Comparison of ENCODE assay signal across 15 cellular contexts in genomic region chr1:207000641-207001291, GRCh38. TPM values are rescaled to one million over a fixed set of nuclear protein-coding genes. Genes with fewer than 3 reads are reported as not detected.
DNase-seq lines count a peak whose midpoint lies in the region; ATAC-seq and TF ChIP-seq lines count a peak whose summit lies in the region.
"Had no signal": no experiment of that assay in that cellular context is flagged by ENCODE, and none has a peak within 500 bp of the region (broad histone marks: within the 10 kb centered on the region; RNA-seq: fewer than 3 reads in every experiment).

No MANE protein-coding gene starts in this region.

- H3K9me3 ChIP-seq in hepatocyte (ENCODE audit: low read depth) = no peaks in the 10 kb centered on the region
- H3K9me3 ChIP-seq: BLaER1 had no signal

- H3K9me2 ChIP-seq in hepatocyte (replicated peaks; ENCODE audit: insufficient read depth) = no peaks in the 10 kb centered on the region

- H3K79me2 ChIP-seq in hepatocyte = no peaks in the 10 kb centered on the region

- DNase-seq in HT-29 (ENCODE audit: low spot score) = peak; percentile 76
- DNase-seq in hepatocyte (ENCODE audit: low spot score) = no peak
- no peak for DNase-seq in mucosa of gallbladder (ENCODE audit: low spot score)
- DNase-seq in OCI-M1 (lab: John Stamatoyannopoulos, UW) = no peak
- DNase-seq in ureter (ENCODE audit: low spot score) = no peak
- DNase-seq: AML-193; CD4-positive, CD25-positive, alpha-beta regulatory T cell; DMS153; GF-D8; GM23248 had no signal

- no peaks in the 10 kb centered on the region for H4K20me1 ChIP-seq in hepatocyte (ENCODE audit: insufficient read depth, poor library complexity, severe bottlenecking)
- H4K20me1 ChIP-seq: BLaER1 had no signal

- H3K27ac ChIP-seq in VCaP (peak overlapping the region; percentile 14; the same call in 1 of the 2 replicates), hepatocyte (peak overlapping the region; percentile 4)
- H3K27ac ChIP-seq: BLaER1, GM23248 had no signal

- no peaks in the 10 kb centered on the region for H3K27me3 ChIP-seq in hepatocyte
- H3K27me3 ChIP-seq: BLaER1 had no signal

- no peaks in the 10 kb centered on the region for H3K36me3 ChIP-seq in hepatocyte (replicated peaks; ENCODE audit: insufficient read depth, low read depth)
- H3K36me3 ChIP-seq: BLaER1 had no signal

- no peak overlapping the region for H2AFZ ChIP-seq in hepatocyte
- H2AFZ ChIP-seq: GM23248 had no signal

- no peak overlapping the region for H3K4me2 ChIP-seq in hepatocyte
- H3K4me2 ChIP-seq: BLaER1 had no signal

- no peak for ATAC-seq in HG03025 (IDR thresholded peaks at IDR 0.05; ENCODE audit: low FRiP score, unreplicated experiment)
- ATAC-seq: HCT116, HepG2 had no signal

- H3K4me1 ChIP-seq in hepatocyte (ENCODE audit: insufficient read depth) = peaks cover 6% of the 10 kb centered on the region
- H3K4me1 ChIP-seq: BLaER1 had no signal

- TF ChIP-seq CTCF in VCaP (conservative IDR thresholded peaks at IDR 0.05) (no peak), hepatocyte (IDR thresholded peaks at IDR 0.05; ENCODE audit: poor library complexity) (no peak)

- no peak overlapping the region for H3K4me3 ChIP-seq in hepatocyte
- H3K4me3 ChIP-seq: BLaER1, GM23248 had no signal

- WGBS in hepatocyte (ENCODE audit: low lambda C conversion rate, missing lambda C conversion rate) = 77% methylated on average over 5 of the region's 5 CpGs

RNA-seq across cellular contexts. Expression of gene FCAMR, which starts 30.5 kb away (rescaled TPM):
- total RNA-seq in HT-29 (2014; rRNA removed; shearing (Covaris generic)) = 0.03 and 0.18 TPM in 2 replicates
- 0.52 and 0.70 TPM in 2 replicates for total RNA-seq in hepatocyte
- polyA plus RNA-seq in hepatocyte = 0.52 TPM in 1 of 2 replicates, not detected in the other
- 0.46 TPM for total RNA-seq in mucosa of gallbladder
- total RNA-seq in ureter = not detected
- total RNA-seq: CD4-positive, CD25-positive, alpha-beta regulatory T cell; GM23248; HepG2 had no signal
- polyA plus RNA-seq: CD4-positive, CD25-positive, alpha-beta regulatory T cell; GM23248; HepG2 had no signal

RNA-seq across cellular contexts. Expression of gene C1orf116, which starts 31.8 kb away (rescaled TPM):
- total RNA-seq in HT-29 (2014; rRNA removed; shearing (Covaris generic)) = 45.7 and 47.1 TPM in 2 replicates
- total RNA-seq in hepatocyte (16.7 and 18.3 TPM in 2 replicates), mucosa of gallbladder (45.1 TPM), ureter (45.7 TPM)
- polyA plus RNA-seq in hepatocyte = 15.7 and 18.7 TPM in 2 replicates
- total RNA-seq: GM23248 had no signal
- polyA plus RNA-seq: CD4-positive, CD25-positive, alpha-beta regulatory T cell; GM23248 had no signal

RNA-seq across cellular contexts. Expression of gene YOD1, which starts 50.2 kb away (rescaled TPM):
- 14.3 and 16.2 TPM in 2 replicates for total RNA-seq in HT-29 (2014; rRNA removed; shearing (Covaris generic))
- total RNA-seq in hepatocyte = 25.7 and 25.8 TPM in 2 replicates
- polyA plus RNA-seq in hepatocyte = 4.5 and 5.6 TPM in 2 replicates
- total RNA-seq in mucosa of gallbladder = 4.5 TPM
- total RNA-seq in ureter = 9.8 TPM

RNA-seq across cellular contexts. Expression of gene PFKFB2, which starts 52.3 kb away (rescaled TPM):
- 11.6 and 13.9 TPM in 2 replicates for total RNA-seq in HT-29 (2014; rRNA removed; shearing (Covaris generic))
- total RNA-seq in hepatocyte (19.2 and 23.6 TPM in 2 replicates), mucosa of gallbladder (17.9 TPM), ureter (27.0 TPM)
- polyA plus RNA-seq in hepatocyte = 9.5 and 10.0 TPM in 2 replicates

RNA-seq across cellular contexts. Expression of gene PIGR, which starts 54.5 kb away (rescaled TPM):
- total RNA-seq in HT-29 (2014; rRNA removed; shearing (Covaris generic)) = 1.4 and 1.5 TPM in 2 replicates
- total RNA-seq in hepatocyte = 22.9 and 23.3 TPM in 2 replicates
- 8.1 and 11.0 TPM in 2 replicates for polyA plus RNA-seq in hepatocyte
- total RNA-seq in mucosa of gallbladder = 2,875 TPM
- total RNA-seq in ureter = 670 TPM
- total RNA-seq: CD4-positive, CD25-positive, alpha-beta regulatory T cell; GM23248; HepG2 had no signal
- polyA plus RNA-seq: CD4-positive, CD25-positive, alpha-beta regulatory T cell; GM23248; HepG2 had no signal
